In the genomic region with DNA sequence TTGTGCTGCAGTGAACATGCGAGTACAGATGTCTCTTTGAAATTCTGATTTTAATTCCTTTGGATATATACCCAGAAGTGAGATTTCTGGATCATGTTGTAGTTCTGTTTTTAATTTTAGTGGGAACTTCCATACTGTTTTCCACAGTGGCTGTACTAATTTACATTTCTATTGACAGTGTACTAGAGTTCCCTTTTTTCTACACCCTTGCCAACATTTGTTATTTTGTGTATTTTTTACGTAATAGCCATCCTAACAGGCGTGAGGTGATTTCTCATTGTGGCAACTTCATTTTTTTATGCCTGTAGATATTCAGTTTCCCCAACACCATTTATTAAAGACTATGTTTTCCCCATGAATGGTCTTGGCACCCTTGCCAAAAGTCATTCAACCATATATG, we compare ENCODE assay signal across 22 cellular contexts.
A peak's percentile ranks its signal among the peaks of the same experiment; 100 is the strongest.
DNase-seq lines count a peak whose midpoint lies in the region; ATAC-seq, FAIRE-seq and TF ChIP-seq lines count a peak whose summit lies in the region.
"Had no signal": no experiment of that assay in that cellular context is flagged by ENCODE, and none has a peak within 500 bp of the region (broad histone marks: within the 10 kb centered on the region; RNA-seq: fewer than 3 reads in every experiment).

No MANE protein-coding gene starts in this region.

- no peaks in the 10 kb centered on the region for H3K9me2 ChIP-seq in SK-N-SH

- peaks cover 9% of the 10 kb centered on the region for H3K36me3 Mint-ChIP-seq in dendritic cell treated with granulocyte-macrophage colony-stimulating factor and Interleukin-4, amounts not matched to agents 40 ng/mL and 50 ng/mL, for 4 days (ENCODE audit: low read depth)
- H3K36me3 Mint-ChIP-seq in activated CD4-positive, alpha-beta memory T cell treated with anti-CD3 and anti-CD28 coated beads for 36 hours: no peaks in the 10 kb centered on the region
- no peaks in the 10 kb centered on the region for H3K36me3 Mint-ChIP-seq in activated CD4-positive, alpha-beta T cell treated with anti-CD3 and anti-CD28 coated beads, Interleukin-2, amount 10 ng/mL, durations not matched to agents 7 days and 5 days (ENCODE audit: low read depth)
- H3K36me3 Mint-ChIP-seq: CD8-positive, alpha-beta memory T cell had no signal

- no peak for TF ChIP-seq CTCF in SK-N-SH (IDR thresholded peaks at IDR 0.05)

- peaks cover 29% of the 10 kb centered on the region for H3K9me3 Mint-ChIP-seq in dendritic cell treated with granulocyte-macrophage colony-stimulating factor and Interleukin-4, amounts not matched to agents 40 ng/mL and 50 ng/mL, for 4 days
- H3K9me3 Mint-ChIP-seq in activated CD4-positive, alpha-beta memory T cell treated with anti-CD3 and anti-CD28 coated beads for 36 hours: peaks cover 8% of the 10 kb centered on the region
- H3K9me3 Mint-ChIP-seq in activated CD4-positive, alpha-beta T cell treated with anti-CD3 and anti-CD28 coated beads, Interleukin-2, amount 10 ng/mL, durations not matched to agents 7 days and 5 days: peaks cover 15% of the 10 kb centered on the region
- H3K9me3 Mint-ChIP-seq: GM23338, HFFc6 had no signal

- CTCF ChIA-PET in SK-N-SH (lab: Yijun Ruan, JAX): no interaction called here
- CTCF ChIA-PET in activated CD4-positive, alpha-beta memory T cell treated with anti-CD3 and anti-CD28 coated beads for 36 hours (lab: Charles Lee): no interaction called here
- CTCF ChIA-PET in activated CD4-positive, alpha-beta T cell treated with anti-CD3 and anti-CD28 coated beads, Interleukin-2, amount 10 ng/mL, durations not matched to agents 7 days and 5 days (lab: Charles Lee): no interaction called here

- no peaks in the 10 kb centered on the region for H3F3A ChIP-seq in SK-N-SH (replicated peaks; ENCODE audit: insufficient read depth)

- no peaks in the 10 kb centered on the region for H3K27me3 ChIP-seq in SK-N-SH (ENCODE audit: insufficient read depth)

- no peak overlapping the region for H3K9ac ChIP-seq in SK-N-SH

- peaks cover 12% of the 10 kb centered on the region for H3K4me1 Mint-ChIP-seq in dendritic cell treated with granulocyte-macrophage colony-stimulating factor and Interleukin-4, amounts not matched to agents 40 ng/mL and 50 ng/mL, for 4 days (ENCODE audit: low read depth)
- H3K4me1 Mint-ChIP-seq in activated CD4-positive, alpha-beta memory T cell treated with anti-CD3 and anti-CD28 coated beads for 36 hours (ENCODE audit: low read depth): peaks cover 4% of the 10 kb centered on the region
- no peaks in the 10 kb centered on the region for H3K4me1 Mint-ChIP-seq in activated CD4-positive, alpha-beta T cell treated with anti-CD3 and anti-CD28 coated beads, Interleukin-2, amount 10 ng/mL, durations not matched to agents 7 days and 5 days
- H3K4me1 Mint-ChIP-seq: CD8-positive, alpha-beta memory T cell; GM23338 had no signal

- no peak overlapping the region for H3K27ac ChIP-seq in SK-N-SH (ENCODE audit: low read depth in 2 of 2, low read length in 1 of 2)
- H3K27ac ChIP-seq: A549 had no signal

- H2AFZ ChIP-seq in SK-N-SH (ENCODE audit: low read depth): peak overlapping the region; percentile 3; the same call in 1 of the 2 replicates
- H2AFZ ChIP-seq: GM23338 had no signal

- FAIRE-seq in H54 (lab: Jason Lieb, UNC): peak; percentile 57
- FAIRE-seq: A549, D721Med, GM12878 had no signal

- H3K4me2 ChIP-seq in SK-N-SH: no peak overlapping the region
- H3K4me2 ChIP-seq: A549, GM23338 had no signal

- no peaks in the 10 kb centered on the region for H4K20me1 ChIP-seq in SK-N-SH (ENCODE audit: insufficient read depth)

- TF ChIP-seq EP300 in SK-N-SH (IDR thresholded peaks at IDR 0.05; ENCODE audit: borderline replicate concordance in 1 of 2, low read depth in 1 of 2, low read length in 1 of 2): no peak

- no peak for ATAC-seq in SK-N-SH treated with all-trans-retinoic acid at 6 μM for 48 hours
- no peak for ATAC-seq in HG03469 (IDR thresholded peaks at IDR 0.05; ENCODE audit: unreplicated experiment)
- ATAC-seq: A549, GM12878, GM23338 had no signal

- TF ChIP-seq RAD21 in SK-N-SH (IDR thresholded peaks at IDR 0.05; ENCODE audit: low read length): no peak

- DNase-seq in SK-N-SH: no peak
- no peak for DNase-seq in H54 (ENCODE audit: insufficient read length, low spot score)
- DNase-seq in activated CD4-positive, alpha-beta memory T cell treated with anti-CD3 and anti-CD28 coated beads for 36 hours: no peak
- no peak for DNase-seq in activated CD4-positive, alpha-beta T cell treated with anti-CD3 and anti-CD28 coated beads, Interleukin-2, amount 10 ng/mL, durations not matched to agents 7 days and 5 days
- DNase-seq: 8988T; ACHN; C1 segment of cervical spinal cord; CD4-positive, alpha-beta T cell; CD8-positive, alpha-beta memory T cell; DMS 273 treated with DMSO at 0.1 percent for 48 hours; DMS79; EL; GDM1; HFFc6 had no signal

- H3K27ac Mint-ChIP-seq in dendritic cell treated with granulocyte-macrophage colony-stimulating factor and Interleukin-4, amounts not matched to agents 40 ng/mL and 50 ng/mL, for 4 days: peak overlapping the region; percentile 21
- H3K27ac Mint-ChIP-seq in activated CD4-positive, alpha-beta memory T cell treated with anti-CD3 and anti-CD28 coated beads for 36 hours: no peak overlapping the region
- no peak overlapping the region for H3K27ac Mint-ChIP-seq in activated CD4-positive, alpha-beta T cell treated with anti-CD3 and anti-CD28 coated beads, Interleukin-2, amount 10 ng/mL, durations not matched to agents 7 days and 5 days
- H3K27ac Mint-ChIP-seq: CD4-positive, alpha-beta T cell; CD8-positive, alpha-beta memory T cell; GM23338; HFFc6 had no signal

- TF ChIP-seq POLR2A in H54 (IDR thresholded peaks at IDR 0.05; ENCODE audit: low read depth, low read length): no peak

- POLR2A ChIA-PET in SK-N-SH (lab: Yijun Ruan, JAX): no interaction called here
- POLR2A ChIA-PET in activated CD4-positive, alpha-beta memory T cell treated with anti-CD3 and anti-CD28 coated beads for 36 hours (lab: Charles Lee): no interaction called here
- POLR2A ChIA-PET in activated CD4-positive, alpha-beta T cell treated with anti-CD3 and anti-CD28 coated beads, Interleukin-2, amount 10 ng/mL, durations not matched to agents 7 days and 5 days (lab: Charles Lee): no interaction called here

- no peak overlapping the region for H3K4me3 Mint-ChIP-seq in dendritic cell treated with granulocyte-macrophage colony-stimulating factor and Interleukin-4, amounts not matched to agents 40 ng/mL and 50 ng/mL, for 4 days
- no peak overlapping the region for H3K4me3 Mint-ChIP-seq in activated CD4-positive, alpha-beta memory T cell treated with anti-CD3 and anti-CD28 coated beads for 36 hours
- no peak overlapping the region for H3K4me3 Mint-ChIP-seq in activated CD4-positive, alpha-beta T cell treated with anti-CD3 and anti-CD28 coated beads, Interleukin-2, amount 10 ng/mL, durations not matched to agents 7 days and 5 days
- H3K4me3 Mint-ChIP-seq: CD4-positive, alpha-beta T cell; CD8-positive, alpha-beta memory T cell; GM23338; HFFc6 had no signal

- H3K36me3 ChIP-seq in SK-N-SH (replicated peaks in 1 of 2; ENCODE audit: control insufficient read depth in 1 of 2, insufficient read depth in 2 of 2, low read length in 1 of 2): no peaks in the 10 kb centered on the region
- H3K36me3 ChIP-seq: HAP-1 had no signal

- peaks cover 6% of the 10 kb centered on the region; the same call in 1 of the 2 replicates for H3K9me3 ChIP-seq in SK-N-SH
- H3K9me3 ChIP-seq: A549, HAP-1 had no signal

- WGBS in SK-N-SH (ENCODE audit: low lambda C conversion rate): 69% methylated on average over 3 of the region's 3 CpGs

- intact Hi-C loops in dendritic cell treated with granulocyte-macrophage colony-stimulating factor and Interleukin-4, amounts not matched to agents 40 ng/mL and 50 ng/mL, for 4 days (cut with micrococcal nuclease): no loop called here
- intact Hi-C loops in activated CD4-positive, alpha-beta memory T cell treated with anti-CD3 and anti-CD28 coated beads for 36 hours (cut with micrococcal nuclease): no loop called here

- no peaks in the 10 kb centered on the region for H3K79me2 ChIP-seq in SK-N-SH (ENCODE audit: insufficient read depth)

- no peak overlapping the region for H3K4me3 ChIP-seq in SK-N-SH (ENCODE audit: low read depth in 2 of 2, low read length in 1 of 2)
- H3K4me3 ChIP-seq: A549, GM12878, GM23338, HAP-1 had no signal

- H3K4me1 ChIP-seq in SK-N-SH (ENCODE audit: control insufficient read depth in 1 of 2, insufficient read depth in 2 of 2, low read depth in 1 of 2, low read length in 1 of 2): no peaks in the 10 kb centered on the region
- H3K4me1 ChIP-seq: A549, HAP-1 had no signal

- no peaks in the 10 kb centered on the region for H3K27me3 Mint-ChIP-seq in dendritic cell treated with granulocyte-macrophage colony-stimulating factor and Interleukin-4, amounts not matched to agents 40 ng/mL and 50 ng/mL, for 4 days
- peaks cover 7% of the 10 kb centered on the region for H3K27me3 Mint-ChIP-seq in activated CD4-positive, alpha-beta memory T cell treated with anti-CD3 and anti-CD28 coated beads for 36 hours
- H3K27me3 Mint-ChIP-seq in activated CD4-positive, alpha-beta T cell treated with anti-CD3 and anti-CD28 coated beads, Interleukin-2, amount 10 ng/mL, durations not matched to agents 7 days and 5 days: no peaks in the 10 kb centered on the region
- H3K27me3 Mint-ChIP-seq: CD4-positive, alpha-beta T cell had no signal

TF ChIP-seq in SK-N-SH, 30 proteins besides CTCF, POLR2A, EP300 and RAD21 (continues in another document):
- TF ChIP-seq MXI1 (IDR thresholded peaks at IDR 0.05; ENCODE audit: low read depth, low read length) (no peak), PBX3 (IDR thresholded peaks at IDR 0.05) (no peak)

TF ChIP-seq in SK-N-SH treated with all-trans-retinoic acid at 6 μM for 48 hours, 23 proteins besides CTCF, POLR2A, EP300 and RAD21:
- TF ChIP-seq ZFP30 (CRISPR knock-in tag; IDR thresholded peaks at IDR 0.05) (no peak), ISL1 (CRISPR knock-in tag; IDR thresholded peaks at IDR 0.05) (no peak), GLIS3 (CRISPR knock-in tag; IDR thresholded peaks at IDR 0.05) (no peak), ESRRG (CRISPR knock-in tag; IDR thresholded peaks at IDR 0.05) (no peak), OSR1 (CRISPR knock-in tag; IDR thresholded peaks at IDR 0.05) (no peak), BACH2 (CRISPR knock-in tag; IDR thresholded peaks at IDR 0.05; ENCODE audit: borderline replicate concordance) (no peak), ZNF565 (CRISPR knock-in tag; conservative IDR thresholded peaks at IDR 0.05; ENCODE audit: low read depth) (no peak)
